10 cellular contexts compared by ENCODE assay signal in the genomic region with DNA sequence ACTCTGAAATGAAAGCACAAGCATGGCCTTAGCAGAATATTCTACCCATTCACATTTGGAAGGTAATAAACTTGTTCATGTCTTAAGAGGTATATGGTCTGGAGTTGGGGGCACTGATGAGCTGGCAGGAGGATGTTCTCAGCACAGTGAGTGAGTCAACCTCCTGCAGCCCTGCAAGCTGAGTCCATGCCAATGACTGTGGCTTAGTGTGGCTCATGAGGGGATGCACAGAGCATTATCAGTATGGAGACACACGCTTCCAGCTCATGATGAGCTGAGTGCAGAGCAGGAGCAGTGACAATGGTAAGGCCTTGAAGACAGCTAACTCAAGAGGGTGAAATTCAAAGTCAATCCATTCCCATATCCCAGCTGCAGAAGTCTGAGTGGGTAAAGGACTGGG.
DNase-seq lines count a peak whose midpoint lies in the region; ATAC-seq lines count a peak whose summit lies in the region.
"Had no signal": no experiment of that assay in that cellular context is flagged by ENCODE, and none has a peak within 500 bp of the region (broad histone marks: within the 10 kb centered on the region; RNA-seq: fewer than 3 reads in every experiment).

No MANE protein-coding gene starts in this region.

- ATAC-seq in GM19395 (IDR thresholded peaks at IDR 0.05; ENCODE audit: unreplicated experiment) = no peak

- DNase-seq in NK-92 treated with Interleukin-12 subunit alpha and Interleukin-12 subunit beta, amount 100 ng/mL, for 24 hours (lab: John Stamatoyannopoulos, UW) = peak; percentile 42
- no peak for DNase-seq in NK-92 (lab: John Stamatoyannopoulos, UW; ENCODE audit: unreplicated experiment)
- DNase-seq in NCI-H226 = peak; percentile 79
- peak; percentile 88 for DNase-seq in dermis blood vessel endothelial cell
- DNase-seq in stimulated activated CD4-positive, alpha-beta T cell treated with anti-CD3 and anti-CD28 coated beads, Interleukin-2, amount 100 ng/mL, for 4 hours (ENCODE audit: low read depth) = peak; percentile 5
- no peak for DNase-seq in NCI-H187 (lab: John Stamatoyannopoulos, UW)
- DNase-seq in NCI-H2196 (lab: John Stamatoyannopoulos, UW; ENCODE audit: unreplicated experiment) = no peak
- DNase-seq: NCI-H2227 treated with DMSO at 0.1 percent for 48 hours, sigmoid colon had no signal

Comparison
In these comparisons a context has a peak if more than half of its experiments do, and no peak if none do; other contexts are left out.
1. DNase-seq: peak in NK-92 treated with Interleukin-12 subunit alpha and Interleukin-12 subunit beta, amount 100 ng/mL, for 24 hours (single experiment), NCI-H226 (single experiment), dermis blood vessel endothelial cell (single experiment) and stimulated activated CD4-positive, alpha-beta T cell treated with anti-CD3 and anti-CD28 coated beads, Interleukin-2, amount 100 ng/mL, for 4 hours (single experiment); none in NK-92 (single experiment), NCI-H187 (0 of 2) and NCI-H2196 (single experiment).